In genomic region chr5:160287378-160288051, GRCh38 we compare ENCODE assay signal across 1 cellular context.
TF ChIP-seq lines count a peak whose summit lies in the region.

No MANE protein-coding gene starts in this region.

TF ChIP-seq in endothelial cell of umbilical vein, 7 proteins besides CTCF, POLR2A, EP300 and RAD21 (continued from another document):
- TF ChIP-seq FOS (IDR thresholded peaks at IDR 0.05; ENCODE audit: borderline replicate concordance, insufficient read depth, low read length), result no peak
- no peak for TF ChIP-seq POLR2AphosphoS5 (IDR thresholded peaks at IDR 0.05; ENCODE audit: insufficient read depth, low read depth, low read length)
